Comparison of ENCODE assay signal across 27 cellular contexts in the genomic region with DNA sequence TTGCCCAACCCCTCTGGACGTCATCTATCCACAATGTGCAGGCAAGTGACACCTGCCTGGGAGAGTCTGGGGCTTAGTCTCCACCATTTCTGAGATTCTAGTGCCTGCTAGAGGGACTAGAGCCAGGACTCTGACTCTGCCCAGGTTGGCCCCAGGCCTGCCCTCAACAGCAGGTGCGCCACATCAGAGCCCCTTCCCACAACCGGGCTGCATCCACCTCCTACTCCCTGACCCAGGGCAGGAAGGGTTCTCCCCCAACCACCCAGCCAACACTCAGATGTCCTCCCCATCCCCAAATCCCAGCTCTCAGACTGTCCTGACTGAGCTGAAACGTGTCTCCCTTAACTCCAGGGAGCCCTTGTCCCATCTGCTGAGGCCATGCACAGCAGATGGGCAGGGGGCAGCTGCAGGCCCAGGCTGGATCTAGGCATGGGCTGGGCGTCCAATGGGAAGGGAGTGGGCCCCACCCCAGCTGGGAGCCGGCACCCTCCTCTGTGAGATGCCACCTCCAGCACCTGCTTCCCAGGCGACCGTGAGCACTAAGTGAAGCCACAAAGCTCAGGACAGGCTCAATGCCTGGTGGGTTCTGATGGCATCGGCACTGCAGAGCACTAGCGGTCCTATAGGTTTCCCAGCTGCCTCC. TPM values are rescaled to one million over a fixed set of nuclear protein-coding genes. Genes with fewer than 3 reads are reported as not detected.
DNase-seq lines count a peak whose midpoint lies in the region; ATAC-seq and TF ChIP-seq lines count a peak whose summit lies in the region.
"Had no signal": no experiment of that assay in that cellular context is flagged by ENCODE, and none has a peak within 500 bp of the region (broad histone marks: within the 10 kb centered on the region; RNA-seq: fewer than 3 reads in every experiment).

No MANE protein-coding gene starts in this region.

- peaks cover 0 to 8% (median 0%) of the 10 kb centered on the region in 6 donors for H3K4me1 ChIP-seq in spleen
- H3K4me1 ChIP-seq: upper lobe of left lung had no signal

- H3K4me1 Mint-ChIP-seq in activated CD4-positive, alpha-beta T cell treated with anti-CD3 and anti-CD28 coated beads, Interleukin-2, amount 10 ng/mL, durations not matched to agents 7 days and 5 days: peaks cover 4% of the 10 kb centered on the region
- peaks cover 4% of the 10 kb centered on the region for H3K4me1 Mint-ChIP-seq in activated CD4-positive, alpha-beta T cell treated with anti-CD3 and anti-CD28 coated beads, Interleukin-2, amount 10 ng/mL, durations not matched to agents 24 days and 14 days
- H3K4me1 Mint-ChIP-seq in glutamatergic neuron (ENCODE audit: low read depth, unreplicated experiment): peaks cover 33% of the 10 kb centered on the region
- H3K4me1 Mint-ChIP-seq: activated B cell treated with CpG ODN at 0.5 μM for 24 hours; CD4-positive, CD25-positive, alpha-beta regulatory T cell had no signal

- no peaks in the 10 kb centered on the region for H3K9me3 ChIP-seq in spleen
- H3K9me3 ChIP-seq: SK-N-SH, upper lobe of left lung had no signal

- H3K36me3 Mint-ChIP-seq in activated CD4-positive, alpha-beta T cell treated with anti-CD3 and anti-CD28 coated beads, Interleukin-2, amount 10 ng/mL, durations not matched to agents 7 days and 5 days (ENCODE audit: low read depth): no peaks in the 10 kb centered on the region
- no peaks in the 10 kb centered on the region for H3K36me3 Mint-ChIP-seq in activated CD4-positive, alpha-beta T cell treated with anti-CD3 and anti-CD28 coated beads, Interleukin-2, amount 10 ng/mL, durations not matched to agents 24 days and 14 days (ENCODE audit: low read depth)
- H3K36me3 Mint-ChIP-seq in glutamatergic neuron (ENCODE audit: unreplicated experiment): no peaks in the 10 kb centered on the region
- H3K36me3 Mint-ChIP-seq: activated naive CD8-positive, alpha-beta T cell treated with anti-CD3 and anti-CD28 coated beads for 36 hours; CD4-positive, CD25-positive, alpha-beta regulatory T cell had no signal

- TF ChIP-seq CTCF in glutamatergic neuron (IDR thresholded peaks at IDR 0.05; ENCODE audit: partially characterized antibody, unreplicated experiment) (no peak), spleen (IDR thresholded peaks at IDR 0.05 in 8 of 11, conservative IDR thresholded peaks at IDR 0.05 in 3 of 11) (no peak), omental fat pad (IDR thresholded peaks at IDR 0.05) (no peak)

- no peak overlapping the region for H3K27ac ChIP-seq in spleen
- H3K27ac ChIP-seq: upper lobe of left lung had no signal

- no peak for TF ChIP-seq POLR2A in spleen (IDR thresholded peaks at IDR 0.05)

- no peak overlapping the region for H3K4me3 ChIP-seq in spleen
- H3K4me3 ChIP-seq: GM23248, upper lobe of left lung had no signal

- peak overlapping the region; percentile 22 for H3K27ac Mint-ChIP-seq in activated CD4-positive, alpha-beta T cell treated with anti-CD3 and anti-CD28 coated beads, Interleukin-2, amount 10 ng/mL, durations not matched to agents 7 days and 5 days
- H3K27ac Mint-ChIP-seq in activated CD4-positive, alpha-beta T cell treated with anti-CD3 and anti-CD28 coated beads, Interleukin-2, amount 10 ng/mL, durations not matched to agents 24 days and 14 days: no peak overlapping the region
- H3K27ac Mint-ChIP-seq in glutamatergic neuron (ENCODE audit: unreplicated experiment): peak overlapping the region; percentile 68
- H3K27ac Mint-ChIP-seq: activated B cell treated with CpG ODN at 0.5 μM for 24 hours; activated naive CD8-positive, alpha-beta T cell treated with anti-CD3 and anti-CD28 coated beads for 36 hours; activated T-cell treated with anti-CD3 and anti-CD28 coated beads, Interleukin-2, amount 50 U/mL, for 24 hours; HFFc6 had no signal

- no peaks in the 10 kb centered on the region for H3K9me3 Mint-ChIP-seq in activated CD4-positive, alpha-beta T cell treated with anti-CD3 and anti-CD28 coated beads, Interleukin-2, amount 10 ng/mL, durations not matched to agents 7 days and 5 days
- H3K9me3 Mint-ChIP-seq in activated CD4-positive, alpha-beta T cell treated with anti-CD3 and anti-CD28 coated beads, Interleukin-2, amount 10 ng/mL, durations not matched to agents 24 days and 14 days: no peaks in the 10 kb centered on the region
- H3K9me3 Mint-ChIP-seq in glutamatergic neuron (ENCODE audit: unreplicated experiment): peaks cover 13% of the 10 kb centered on the region
- H3K9me3 Mint-ChIP-seq: activated B cell treated with CpG ODN at 0.5 μM for 24 hours; activated naive CD8-positive, alpha-beta T cell treated with anti-CD3 and anti-CD28 coated beads for 36 hours; activated T-cell treated with anti-CD3 and anti-CD28 coated beads, Interleukin-2, amount 50 U/mL, for 24 hours; HFFc6; IgD-negative memory B cell; neural crest cell had no signal

- no peak for DNase-seq in activated CD4-positive, alpha-beta T cell treated with anti-CD3 and anti-CD28 coated beads, Interleukin-2, amount 10 ng/mL, durations not matched to agents 7 days and 5 days
- DNase-seq in activated CD4-positive, alpha-beta T cell treated with anti-CD3 and anti-CD28 coated beads, Interleukin-2, amount 10 ng/mL, durations not matched to agents 24 days and 14 days: no peak
- DNase-seq in NCI-H2171 (lab: John Stamatoyannopoulos, UW) (peak; percentile 8), glutamatergic neuron (peak; percentile 27), spleen (peak; percentile 44), omental fat pad (ENCODE audit: low spot score) (no peak)
- DNase-seq in stimulated activated CD8-positive, alpha-beta memory T cell treated with anti-CD3 and anti-CD28 coated beads, Interleukin-4, amount 100 ng/mL, for 48 hours: no peak
- DNase-seq in stimulated activated naive CD4-positive, alpha-beta T cell treated with Interleukin-2 at 50 U/mL for 16 hours (lab: John Stamatoyannopoulos, UW): no peak
- DNase-seq: 8988T; activated B cell treated with CpG ODN at 0.5 μM for 24 hours; activated gamma-delta T cell; activated naive CD8-positive, alpha-beta T cell treated with anti-CD3 and anti-CD28 coated beads for 36 hours; activated T-cell treated with anti-CD3 and anti-CD28 coated beads, Interleukin-2, amount 50 U/mL, for 24 hours; Calu3; CD4-positive, CD25-positive, alpha-beta regulatory T cell; cerebellar nuclear complex; HFFc6; kidney glomerular epithelial cell; NCI-H510A treated with DMSO at 0.1 percent for 48 hours; NK-92 treated with Interleukin-12 subunit alpha and Interleukin-12 subunit beta, amount 100 ng/mL, for 24 hours; SK-N-SH; stimulated activated CD4-positive, alpha-beta T cell treated with anti-CD3 and anti-CD28 coated beads, Interleukin-4, amount 100 ng/mL, for 24 hours had no signal

- no peak for ATAC-seq in omental fat pad (ENCODE audit: low FRiP score)
- ATAC-seq: right cardiac atrium had no signal

- CTCF ChIA-PET in activated CD4-positive, alpha-beta T cell treated with anti-CD3 and anti-CD28 coated beads, Interleukin-2, amount 10 ng/mL, durations not matched to agents 7 days and 5 days (lab: Charles Lee): interaction anchor here (0.6 to 2.0 kb wide), 3 partner anchors 12 to 96 kb away, joined by 3 to 7 read pairs (median 3); no protein-coding TSS in a partner anchor

- no peaks in the 10 kb centered on the region for H3K36me3 ChIP-seq in spleen
- H3K36me3 ChIP-seq: upper lobe of left lung had no signal

- POLR2A ChIA-PET in activated CD4-positive, alpha-beta T cell treated with anti-CD3 and anti-CD28 coated beads, Interleukin-2, amount 10 ng/mL, durations not matched to agents 7 days and 5 days (lab: Charles Lee): no interaction called here

- H3K27me3 ChIP-seq in spleen (replicated peaks in 1 of 7): peaks cover 0 to 14% (median 0%) of the 10 kb centered on the region in 7 donors
- H3K27me3 ChIP-seq: upper lobe of left lung had no signal

- intact Hi-C loops in activated CD4-positive, alpha-beta T cell treated with anti-CD3 and anti-CD28 coated beads, Interleukin-2, amount 10 ng/mL, durations not matched to agents 24 days and 14 days (cut with micrococcal nuclease): no loop called here
- intact Hi-C loops in spleen (cut with DNase I; ENCODE audit: low total_unique reads): no loop called here

- H3K27me3 Mint-ChIP-seq in activated CD4-positive, alpha-beta T cell treated with anti-CD3 and anti-CD28 coated beads, Interleukin-2, amount 10 ng/mL, durations not matched to agents 7 days and 5 days: peaks cover 4% of the 10 kb centered on the region
- peaks cover 7% of the 10 kb centered on the region for H3K27me3 Mint-ChIP-seq in activated CD4-positive, alpha-beta T cell treated with anti-CD3 and anti-CD28 coated beads, Interleukin-2, amount 10 ng/mL, durations not matched to agents 24 days and 14 days
- peaks cover 23% of the 10 kb centered on the region for H3K27me3 Mint-ChIP-seq in glutamatergic neuron (ENCODE audit: unreplicated experiment)
- H3K27me3 Mint-ChIP-seq: activated naive CD8-positive, alpha-beta T cell treated with anti-CD3 and anti-CD28 coated beads for 36 hours; activated T-cell treated with anti-CD3 and anti-CD28 coated beads, Interleukin-2, amount 50 U/mL, for 24 hours; CD4-positive, CD25-positive, alpha-beta regulatory T cell had no signal

- no peak overlapping the region for H3K4me3 Mint-ChIP-seq in activated CD4-positive, alpha-beta T cell treated with anti-CD3 and anti-CD28 coated beads, Interleukin-2, amount 10 ng/mL, durations not matched to agents 7 days and 5 days
- H3K4me3 Mint-ChIP-seq in activated CD4-positive, alpha-beta T cell treated with anti-CD3 and anti-CD28 coated beads, Interleukin-2, amount 10 ng/mL, durations not matched to agents 24 days and 14 days: no peak overlapping the region
- H3K4me3 Mint-ChIP-seq in glutamatergic neuron (ENCODE audit: unreplicated experiment): no peak overlapping the region
- H3K4me3 Mint-ChIP-seq: activated B cell treated with CpG ODN at 0.5 μM for 24 hours; activated naive CD8-positive, alpha-beta T cell treated with anti-CD3 and anti-CD28 coated beads for 36 hours; activated T-cell treated with anti-CD3 and anti-CD28 coated beads, Interleukin-2, amount 50 U/mL, for 24 hours; CD4-positive, CD25-positive, alpha-beta regulatory T cell; HFFc6; IgD-negative memory B cell; neural crest cell had no signal

- WGBS in spleen, 5 donors: 81 to 91% (median 85%) methylated on average over 8 to 10 of the region's 10 CpGs

RNA-seq across cellular contexts. Expression of gene RASGEF1A, which starts 49.2 kb away (rescaled TPM):
- 1 to 10 TPM; 1.6 to 2.3 TPM for total RNA-seq in activated CD4-positive, alpha-beta T cell treated with anti-CD3 and anti-CD28 coated beads, Interleukin-2, amount 10 ng/mL, durations not matched to agents 7 days and 5 days
- 0.63 and 0.66 TPM in 2 replicates for total RNA-seq in activated CD4-positive, alpha-beta T cell treated with anti-CD3 and anti-CD28 coated beads, Interleukin-2, amount 10 ng/mL, durations not matched to agents 24 days and 14 days
- total RNA-seq in glutamatergic neuron (ENCODE audit: unreplicated experiment) (5.7 TPM), spleen (1 to 10 TPM; 2.5 to 7.1 (median 3.6) TPM), omental fat pad (1 to 10 TPM in 2 of 4 donors, under 1 TPM in 2; 0.28 to 2.8 (median 0.92) TPM)
- 1 to 10 TPM; 1.9 to 3.1 (median 2.1) TPM for polyA plus RNA-seq in spleen
- total RNA-seq: HFFc6 had no signal
- polyA plus RNA-seq: GM23248, SK-N-SH had no signal

Comparison
In these comparisons a context has a peak if more than half of its experiments do, and no peak if none do; other contexts are left out.
1. DNase-seq: peak in NCI-H2171 (single experiment), glutamatergic neuron (single experiment) and spleen (single experiment); none in activated CD4-positive, alpha-beta T cell treated with anti-CD3 and anti-CD28 coated beads, Interleukin-2, amount 10 ng/mL, durations not matched to agents 7 days and 5 days (single experiment), activated CD4-positive, alpha-beta T cell treated with anti-CD3 and anti-CD28 coated beads, Interleukin-2, amount 10 ng/mL, durations not matched to agents 24 days and 14 days (single experiment), stimulated activated CD8-positive, alpha-beta memory T cell treated with anti-CD3 and anti-CD28 coated beads, Interleukin-4, amount 100 ng/mL, for 48 hours (single experiment), stimulated activated naive CD4-positive, alpha-beta T cell treated with Interleukin-2 at 50 U/mL for 16 hours (single experiment) and omental fat pad (single experiment).